Comparison of ENCODE assay signal across 8 cellular contexts in the genomic region with DNA sequence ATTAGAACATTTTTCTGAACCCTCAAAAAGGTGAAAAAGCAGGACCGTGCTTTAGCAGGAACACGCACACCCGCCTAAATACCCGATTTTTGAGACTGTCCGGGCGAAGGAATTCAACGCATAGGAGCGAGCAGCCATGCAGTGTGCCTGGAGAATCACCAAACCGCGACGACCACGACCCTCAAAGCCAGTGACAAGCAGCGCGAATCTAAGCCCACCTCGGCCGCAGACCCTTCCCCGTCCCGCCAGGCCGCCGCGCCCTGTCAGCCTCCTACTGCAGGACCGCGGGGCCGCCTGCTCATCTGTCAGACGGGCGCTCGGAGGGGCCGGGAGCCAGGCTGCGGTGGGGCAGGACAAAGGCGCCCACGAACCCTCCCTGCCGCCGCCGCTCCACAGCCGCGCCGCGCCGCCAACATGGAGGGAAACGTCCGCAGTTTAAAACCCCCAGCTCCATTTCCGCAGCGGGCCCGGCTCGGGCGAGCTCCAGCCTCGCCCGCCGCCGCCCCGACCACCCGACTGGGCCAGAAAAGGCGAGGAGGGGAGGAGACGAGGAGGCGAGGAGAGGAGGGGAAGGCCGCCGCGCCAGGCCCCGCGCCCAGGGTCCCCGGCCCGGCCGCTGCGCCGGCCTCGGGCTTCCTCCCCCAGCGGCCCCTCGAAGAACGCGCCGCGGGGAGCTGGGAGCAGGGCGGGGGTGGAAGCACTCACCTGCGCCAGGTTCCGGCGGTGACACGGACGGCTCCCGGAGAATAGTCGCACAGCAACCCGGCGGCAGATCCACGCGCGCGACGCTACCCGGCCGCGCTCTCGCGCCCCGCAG. TPM values are rescaled to one million over a fixed set of nuclear protein-coding genes. Genes with fewer than 3 reads are reported as not detected.
DNase-seq lines count a peak whose midpoint lies in the region; ATAC-seq and TF ChIP-seq lines count a peak whose summit lies in the region.

A gene (minus strand): TSS at position 790 of the 817 bp plus-strand sequence. CDS start 3,963 bp downstream, outside the sequence.

- ATAC-seq in GM18502 (IDR thresholded peaks at IDR 0.05; ENCODE audit: poor library complexity, unreplicated experiment) (peak; percentile 38), HG02884 (IDR thresholded peaks at IDR 0.05; ENCODE audit: unreplicated experiment) (peak; percentile 10), left lobe of liver (peak; percentile 27)

- H3K27ac ChIP-seq in cingulate gyrus (ENCODE audit: low read depth, low read length): peak within 1 kb of the TSS; percentile 90

- DNase-seq in 8988T (peak; percentile 40), left lobe of liver (ENCODE audit: low spot score) (no peak)
- DNase-seq in stimulated activated CD8-positive, alpha-beta memory T cell treated with anti-CD3 and anti-CD28 coated beads, Interleukin-4, amount 100 ng/mL, for 24 hours (ENCODE audit: low read depth): peak; percentile 17
- DNase-seq in effector CD4-positive, alpha-beta T cell: no peak

- peak; percentile 68 for TF ChIP-seq POLR2A in Raji (IDR thresholded peaks at IDR 0.05; ENCODE audit: insufficient read depth, low read depth, low read length)

RNA-seq across cellular contexts. Expression of the gene that starts here (rescaled TPM):
- total RNA-seq in left lobe of liver: 22.1 TPM

Comparison
In these comparisons a context has a peak if more than half of its experiments do, and no peak if none do; other contexts are left out.
1. DNase-seq: peak in 8988T (single experiment) and stimulated activated CD8-positive, alpha-beta memory T cell treated with anti-CD3 and anti-CD28 coated beads, Interleukin-4, amount 100 ng/mL, for 24 hours (single experiment); none in left lobe of liver (single experiment) and effector CD4-positive, alpha-beta T cell (single experiment).
2. Peak in every context shown above with its lines, with median percentiles within 50 percentile points of each other: ATAC-seq.